ENCODE assay signal across 1 cellular context in genomic region chr3:177358085-177358967, GRCh38.
TF ChIP-seq lines count a peak whose summit lies in the region.

No MANE protein-coding gene starts in this region.

TF ChIP-seq in HepG2, 621 proteins besides CTCF, POLR2A, EP300 and RAD21 (continued from another document):
- TF ChIP-seq, protein P1, sequence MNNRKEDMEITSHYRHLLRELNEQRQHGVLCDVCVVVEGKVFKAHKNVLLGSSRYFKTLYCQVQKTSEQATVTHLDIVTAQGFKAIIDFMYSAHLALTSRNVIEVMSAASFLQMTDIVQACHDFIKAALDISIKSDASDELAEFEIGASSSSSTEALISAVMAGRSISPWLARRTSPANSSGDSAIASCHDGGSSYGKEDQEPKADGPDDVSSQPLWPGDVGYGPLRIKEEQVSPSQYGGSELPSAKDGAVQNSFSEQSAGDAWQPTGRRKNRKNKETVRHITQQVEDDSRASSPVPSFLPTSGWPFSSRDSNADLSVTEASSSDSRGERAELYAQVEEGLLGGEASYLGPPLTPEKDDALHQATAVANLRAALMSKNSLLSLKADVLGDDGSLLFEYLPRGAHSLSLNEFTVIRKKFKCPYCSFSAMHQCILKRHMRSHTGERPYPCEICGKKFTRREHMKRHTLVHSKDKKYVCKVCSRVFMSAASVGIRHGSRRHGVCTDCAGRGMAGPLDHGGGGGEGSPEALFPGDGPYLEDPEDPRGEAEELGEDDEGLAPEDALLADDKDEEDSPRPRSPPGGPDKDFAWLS (CRISPR knock-in tag; IDR thresholded peaks at IDR 0.05; ENCODE audit: borderline replicate concordance) = no peak
- TF ChIP-seq ZNF496 (CRISPR knock-in tag; IDR thresholded peaks at IDR 0.05; ENCODE audit: insufficient replicate concordance) (no peak), ZBTB14 (CRISPR knock-in tag; IDR thresholded peaks at IDR 0.05) (no peak), EED (CRISPR knock-in tag; IDR thresholded peaks at IDR 0.05) (no peak), ZFAT (CRISPR knock-in tag; conservative IDR thresholded peaks at IDR 0.05) (no peak), RBAK (CRISPR knock-in tag; IDR thresholded peaks at IDR 0.05) (no peak), ARHGAP35 (CRISPR knock-in tag; IDR thresholded peaks at IDR 0.05; ENCODE audit: borderline replicate concordance) (no peak), KLF6 (CRISPR knock-in tag; IDR thresholded peaks at IDR 0.05) (0 out of 2 replicates have a peak, but pooled peaks have one; percentile 6), TOPORS (CRISPR knock-in tag; IDR thresholded peaks at IDR 0.05) (no peak), ELF3 (CRISPR knock-in tag; IDR thresholded peaks at IDR 0.05) (no peak; the same call in 1 of the 2 replicates), NKX3-1 (CRISPR knock-in tag; IDR thresholded peaks at IDR 0.05) (peak; percentile 5; the same call in 1 of the 2 replicates), ZNF180 (CRISPR knock-in tag; IDR thresholded peaks at IDR 0.05; ENCODE audit: borderline replicate concordance, low read depth) (no peak), RFX3 (CRISPR knock-in tag; IDR thresholded peaks at IDR 0.05) (no peak), ZBTB8A (CRISPR knock-in tag; IDR thresholded peaks at IDR 0.05; ENCODE audit: borderline replicate concordance, low read depth) (no peak), ATRX (CRISPR knock-in tag; IDR thresholded peaks at IDR 0.05; ENCODE audit: borderline replicate concordance) (no peak), HBP1 (CRISPR knock-in tag; IDR thresholded peaks at IDR 0.05; ENCODE audit: low read depth) (no peak), SSRP1 (CRISPR knock-in tag; IDR thresholded peaks at IDR 0.05) (no peak)
- TF ChIP-seq, protein P2, sequence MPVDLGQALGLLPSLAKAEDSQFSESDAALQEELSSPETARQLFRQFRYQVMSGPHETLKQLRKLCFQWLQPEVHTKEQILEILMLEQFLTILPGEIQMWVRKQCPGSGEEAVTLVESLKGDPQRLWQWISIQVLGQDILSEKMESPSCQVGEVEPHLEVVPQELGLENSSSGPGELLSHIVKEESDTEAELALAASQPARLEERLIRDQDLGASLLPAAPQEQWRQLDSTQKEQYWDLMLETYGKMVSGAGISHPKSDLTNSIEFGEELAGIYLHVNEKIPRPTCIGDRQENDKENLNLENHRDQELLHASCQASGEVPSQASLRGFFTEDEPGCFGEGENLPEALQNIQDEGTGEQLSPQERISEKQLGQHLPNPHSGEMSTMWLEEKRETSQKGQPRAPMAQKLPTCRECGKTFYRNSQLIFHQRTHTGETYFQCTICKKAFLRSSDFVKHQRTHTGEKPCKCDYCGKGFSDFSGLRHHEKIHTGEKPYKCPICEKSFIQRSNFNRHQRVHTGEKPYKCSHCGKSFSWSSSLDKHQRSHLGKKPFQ (CRISPR knock-in tag; IDR thresholded peaks at IDR 0.05; ENCODE audit: insufficient replicate concordance) = no peak
- TF ChIP-seq, protein P3, sequence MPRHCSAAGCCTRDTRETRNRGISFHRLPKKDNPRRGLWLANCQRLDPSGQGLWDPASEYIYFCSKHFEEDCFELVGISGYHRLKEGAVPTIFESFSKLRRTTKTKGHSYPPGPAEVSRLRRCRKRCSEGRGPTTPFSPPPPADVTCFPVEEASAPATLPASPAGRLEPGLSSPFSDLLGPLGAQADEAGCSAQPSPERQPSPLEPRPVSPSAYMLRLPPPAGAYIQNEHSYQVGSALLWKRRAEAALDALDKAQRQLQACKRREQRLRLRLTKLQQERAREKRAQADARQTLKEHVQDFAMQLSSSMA (CRISPR knock-in tag; IDR thresholded peaks at IDR 0.05) = no peak
